In the genomic region with DNA sequence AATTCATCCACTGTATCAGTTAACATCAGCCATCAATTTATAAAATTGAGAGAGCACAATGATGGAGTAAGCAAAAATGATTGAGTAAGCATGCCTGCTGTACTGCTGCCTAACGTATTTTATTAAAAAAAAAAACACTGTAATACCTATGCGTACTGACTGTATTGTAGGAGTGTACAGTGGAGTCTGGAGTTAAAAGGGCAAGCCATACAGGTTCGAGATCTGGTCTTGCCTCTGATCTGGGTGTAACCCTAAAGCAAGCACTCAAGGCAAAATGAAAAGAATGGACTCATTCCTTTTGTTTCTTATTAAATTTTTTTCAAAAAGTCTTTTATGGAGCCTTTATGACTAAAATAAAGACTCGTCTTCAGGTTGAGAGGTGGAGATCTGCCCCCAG, we compare ENCODE assay signal across 26 cellular contexts.
"Had no signal": no experiment of that assay in that cellular context is flagged by ENCODE, and none has a peak within 500 bp of the region (broad histone marks: within the 10 kb centered on the region; RNA-seq: fewer than 3 reads in every experiment).

No MANE protein-coding gene starts in this region.

- H3K4me3 ChIP-seq: ovary, psoas muscle, right lobe of liver, sigmoid colon, stomach, thoracic aorta, thyroid gland, tibial nerve, upper lobe of right lung, uterus had no signal

- H3K36me3 ChIP-seq: neutrophil, ovary, right lobe of liver, sigmoid colon, stomach, thoracic aorta, thyroid gland, tibial nerve, upper lobe of right lung, uterus had no signal

- FAIRE-seq: small intestine had no signal

- H3K9me3 ChIP-seq: neutrophil, ovary, psoas muscle, right lobe of liver, sigmoid colon, stomach, thoracic aorta, thyroid gland, tibial nerve, upper lobe of right lung, uterus had no signal

- DNase-seq: naive thymus-derived CD4-positive, alpha-beta T cell; natural killer cell; nucleus accumbens; ovary; posterior cingulate gyrus; psoas muscle; right cardiac atrium; right lobe of liver; sigmoid colon; small intestine; stimulated activated CD4-positive, alpha-beta T cell treated with anti-CD3 and anti-CD28 coated beads, Interleukin-15, amount 100 ng/mL, for 24 hours; stimulated activated CD4-positive, alpha-beta T cell treated with anti-CD3 and anti-CD28 coated beads, Interleukin-2, amount 100 ng/mL, for 24 hours; stimulated activated CD4-positive, alpha-beta T cell treated with anti-CD3 and anti-CD28 coated beads, Interleukin-2, amount 100 ng/mL, for 48 hours; stimulated activated CD4-positive, alpha-beta T cell treated with anti-CD3 and anti-CD28 coated beads, Interleukin-4, amount 100 ng/mL, for 24 hours; stimulated activated naive B cell treated with anti-CD40 and anti-IgM and Interleukin-4, amounts not matched to agents 10 μg/mL and 1 μg/mL and 100 μg/mL, for 72 hours; stimulated activated naive CD4-positive, alpha-beta T cell treated with Interleukin-2 at 50 U/mL for 16 hours; stomach; thyroid gland; trophoblast cell; upper lobe of right lung; uterus had no signal

- H3K27me3 ChIP-seq: neutrophil, ovary, right lobe of liver, sigmoid colon, stomach, thyroid gland, tibial nerve, upper lobe of right lung, uterus had no signal

- ATAC-seq: naive thymus-derived CD4-positive, alpha-beta T cell; natural killer cell; psoas muscle; right cardiac atrium; stimulated activated effector memory CD8-positive, alpha-beta T cell treated with anti-CD3 and anti-CD28 coated beads, Interleukin-12 subunit alpha, Interleukin-12 subunit beta, amount 100 ng/mL, for 72 hours; stimulated activated naive B cell treated with anti-CD40 and anti-IgM and Interleukin-4, amounts not matched to agents 10 μg/mL and 1 μg/mL and 100 μg/mL, for 72 hours; upper lobe of right lung had no signal

- H2AFZ ChIP-seq: parathyroid adenoma had no signal

- H3K9ac ChIP-seq: parathyroid adenoma had no signal

- H3K4me1 ChIP-seq: parathyroid adenoma, psoas muscle, right lobe of liver, sigmoid colon, stomach, thyroid gland, tibial nerve, upper lobe of right lung, uterus had no signal

- H3K79me2 ChIP-seq: parathyroid adenoma had no signal

- H3K27ac ChIP-seq: neutrophil, ovary, parathyroid adenoma, psoas muscle, right lobe of liver, sigmoid colon, stomach, thoracic aorta, thyroid gland, tibial nerve, upper lobe of right lung, uterus had no signal
